ENCODE assay signal across 19 cellular contexts in the genomic region with DNA sequence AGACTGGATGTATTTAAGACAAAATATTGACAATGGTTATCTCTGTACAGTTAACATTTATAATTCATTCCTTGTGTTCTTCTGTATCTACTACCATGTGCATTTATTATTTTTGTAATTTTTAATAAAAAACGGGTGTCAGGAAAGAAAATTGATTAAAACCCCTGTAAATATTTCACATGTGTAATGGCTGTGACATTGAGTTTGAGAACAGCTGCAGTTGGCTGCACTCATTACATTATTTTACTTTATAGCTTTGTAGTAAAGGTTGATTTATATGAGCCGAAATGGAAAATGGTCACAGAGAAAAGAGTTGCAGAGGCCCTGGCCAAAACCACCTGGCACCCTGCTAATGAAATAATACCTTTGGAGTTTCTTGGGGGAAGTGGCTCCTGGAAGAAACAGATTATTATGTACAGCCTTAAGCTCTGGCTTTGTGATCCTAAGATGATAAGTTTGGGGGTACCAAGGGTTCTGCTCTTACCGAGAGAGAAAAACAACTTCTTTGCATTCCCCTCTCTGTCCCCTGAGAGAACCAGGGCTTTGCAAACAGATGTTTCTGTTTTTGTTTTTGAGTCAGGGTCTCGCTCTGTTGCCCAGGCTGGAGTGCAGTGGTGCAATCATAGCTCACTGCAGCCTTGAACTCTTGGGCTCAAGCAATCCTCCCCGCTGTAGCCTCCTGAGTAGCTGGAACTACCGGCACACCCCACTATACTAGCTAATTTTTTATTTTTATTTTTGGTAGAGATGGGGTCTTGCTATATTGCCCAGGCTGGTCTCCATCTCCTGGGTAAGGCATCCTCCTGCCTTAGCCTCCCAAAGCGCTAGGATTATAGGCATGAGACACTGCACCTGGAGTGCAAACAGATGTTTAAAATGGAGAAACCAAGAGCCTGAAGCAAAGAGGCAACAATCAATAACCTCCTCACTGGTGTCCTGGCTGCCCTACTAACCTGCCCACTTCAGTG.
"Had no signal": no experiment of that assay in that cellular context is flagged by ENCODE, and none has a peak within 500 bp of the region (broad histone marks: within the 10 kb centered on the region; RNA-seq: fewer than 3 reads in every experiment).

No MANE protein-coding gene starts in this region.

- H3K27ac ChIP-seq: coronary artery, esophagus muscularis mucosa, neutrophil, prostate gland, spleen, thoracic aorta, vagina had no signal

- H3K4me1 ChIP-seq: prostate gland had no signal

- H3K4me3 ChIP-seq: coronary artery, esophagus muscularis mucosa, ovary, prostate gland, spleen, thoracic aorta, vagina had no signal

- ATAC-seq: activated CD4-positive, CD25-positive, alpha-beta regulatory T cell treated with anti-CD3 and anti-CD28 coated beads, Interleukin-2, amount 50 U/mL, for 24 hours; activated CD8-positive, alpha-beta T cell treated with anti-CD3 and anti-CD28 coated beads, Interleukin-2, amount 10 ng/mL, durations not matched to agents 7 days and 5 days; activated naive CD8-positive, alpha-beta T cell treated with anti-CD3 and anti-CD28 coated beads, Interleukin-2, amount 50 U/mL, for 24 hours; natural killer cell treated with Interleukin-12 subunit alpha and Interleukin-12 subunit beta and Interleukin-15 and Interleukin-18, amount 100 ng/mL, for 72 hours had no signal

- H3K36me3 ChIP-seq: neutrophil, ovary, prostate gland had no signal

- DNase-seq: activated CD4-positive, alpha-beta T cell treated with anti-CD3 and anti-CD28 coated beads, Interleukin-2, amount 10 ng/mL, durations not matched to agents 7 days and 5 days; activated CD8-positive, alpha-beta T cell treated with anti-CD3 and anti-CD28 coated beads, Interleukin-2, amount 10 ng/mL, durations not matched to agents 7 days and 5 days; activated gamma-delta T cell; activated naive CD4-positive, alpha-beta T cell treated with anti-CD3 and anti-CD28 coated beads, Interleukin-2, amount 50 U/mL, for 16 hours; activated naive CD8-positive, alpha-beta T cell treated with anti-CD3 and anti-CD28 coated beads, Interleukin-2, amount 50 U/mL, for 24 hours; cerebellar nuclear complex; hypothalamus; ovary; spleen; stimulated activated CD4-positive, alpha-beta T cell treated with anti-CD3 and anti-CD28 coated beads, Interleukin-4, amount 100 ng/mL, for 24 hours; stimulated activated naive CD4-positive, alpha-beta T cell treated with Interleukin-2 at 50 U/mL for 16 hours had no signal

- H3K9me3 ChIP-seq: esophagus muscularis mucosa, neutrophil, ovary, prostate gland, spleen, thoracic aorta, vagina had no signal

- H3K27me3 ChIP-seq: esophagus muscularis mucosa, neutrophil, ovary, spleen, vagina had no signal
